34 cellular contexts compared by ENCODE assay signal in the genomic region with DNA sequence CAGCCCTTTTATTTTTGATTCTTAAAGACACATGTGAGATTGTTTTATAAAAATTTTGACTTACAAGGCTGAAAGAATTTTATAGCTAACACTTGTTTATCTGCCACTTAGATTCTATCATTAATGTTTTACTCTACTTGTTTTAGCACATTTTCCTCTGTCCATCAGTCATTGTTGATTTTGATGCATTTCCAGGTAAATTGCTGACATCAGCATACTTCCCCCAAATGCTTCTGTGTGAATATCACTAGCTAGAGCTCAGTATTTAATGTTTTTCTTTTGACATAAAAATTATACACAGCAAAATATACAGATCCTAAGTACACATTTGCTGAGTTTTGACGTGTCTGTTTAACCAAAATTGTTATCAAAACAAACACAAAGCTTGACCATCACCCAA.
"Had no signal": no experiment of that assay in that cellular context is flagged by ENCODE, and none has a peak within 500 bp of the region (broad histone marks: within the 10 kb centered on the region; RNA-seq: fewer than 3 reads in every experiment).

No MANE protein-coding gene starts in this region.

- H3K27ac ChIP-seq: adrenal gland, body of pancreas, epithelial cell of prostate, neural progenitor cell, prostate gland, suprapubic skin, tibial nerve, WERI-Rb-1 had no signal

- H3K27me3 Mint-ChIP-seq: activated CD4-positive, alpha-beta memory T cell treated with anti-CD3 and anti-CD28 coated beads for 36 hours; activated naive CD8-positive, alpha-beta T cell treated with anti-CD3 and anti-CD28 coated beads for 36 hours had no signal

- H3K9me3 Mint-ChIP-seq: activated CD4-positive, alpha-beta memory T cell treated with anti-CD3 and anti-CD28 coated beads for 36 hours; activated CD4-positive, alpha-beta T cell treated with anti-CD3 and anti-CD28 coated beads, Interleukin-2, amount 10 ng/mL, durations not matched to agents 24 days and 14 days; activated naive CD4-positive, alpha-beta T cell treated with anti-CD3 and anti-CD28 coated beads for 36 hours; activated T-helper 1 cell treated with anti-CD3 and anti-CD28 coated beads, Interleukin-12 subunit alpha, Interleukin-12 subunit beta, Interleukin-2, Interleukin-4 antibody, amounts not matched to agents 30 ng/mL and 10 ng/mL and 1 ng/mL, durations not matched to agents 14 hours and 24 hours and 36 hours; natural killer cell; neural progenitor cell; T-helper 1 cell treated with Interleukin-12 subunit alpha and Interleukin-12 subunit beta and Interleukin-4 antibody, amounts not matched to agents 30 μg/mL and 1 μg/mL, for 36 hours had no signal

- H3K36me3 Mint-ChIP-seq: natural killer cell, neural progenitor cell had no signal

- H2AFZ ChIP-seq: neural progenitor cell had no signal

- H3K4me2 ChIP-seq: neural progenitor cell had no signal

- H3K27ac Mint-ChIP-seq: activated CD4-positive, alpha-beta memory T cell treated with anti-CD3 and anti-CD28 coated beads for 36 hours; activated CD4-positive, alpha-beta T cell treated with anti-CD3 and anti-CD28 coated beads, Interleukin-2, amount 10 ng/mL, durations not matched to agents 24 days and 14 days; activated naive CD4-positive, alpha-beta T cell treated with anti-CD3 and anti-CD28 coated beads for 36 hours; activated naive CD8-positive, alpha-beta T cell treated with anti-CD3 and anti-CD28 coated beads for 36 hours; activated T-helper 1 cell treated with anti-CD3 and anti-CD28 coated beads, Interleukin-12 subunit alpha, Interleukin-12 subunit beta, Interleukin-2, Interleukin-4 antibody, amounts not matched to agents 30 ng/mL and 10 ng/mL and 1 ng/mL, durations not matched to agents 14 hours and 24 hours and 36 hours; T-helper 1 cell treated with Interleukin-12 subunit alpha and Interleukin-12 subunit beta and Interleukin-4 antibody, amounts not matched to agents 30 μg/mL and 1 μg/mL, for 36 hours had no signal

- DNase-seq: activated CD4-positive, alpha-beta memory T cell treated with anti-CD3 and anti-CD28 coated beads for 36 hours; activated CD4-positive, alpha-beta T cell treated with anti-CD3 and anti-CD28 coated beads, Interleukin-2, amount 10 ng/mL, durations not matched to agents 24 days and 14 days; activated CD4-positive, CD25-positive, alpha-beta regulatory T cell treated with anti-CD3 and anti-CD28 coated beads, Interleukin-2, amount 50 U/mL, for 72 hours; activated CD8-positive, alpha-beta memory T cell treated with anti-CD3 and anti-CD28 coated beads, Interleukin-2, amount 50 U/mL, for 4 hours; activated effector memory CD4-positive, alpha-beta T cell treated with anti-CD3 and anti-CD28 coated beads, Interleukin-2, amount 50 U/mL, for 16 hours; activated naive CD4-positive, alpha-beta T cell treated with anti-CD3 and anti-CD28 coated beads for 36 hours; activated naive CD8-positive, alpha-beta T cell treated with anti-CD3 and anti-CD28 coated beads for 36 hours; activated T-cell treated with anti-CD3 and anti-CD28 coated beads, Interleukin-2, amount 50 U/mL, for 1 hour; adrenal gland; aorta; body of pancreas; effector CD8-positive, alpha-beta T cell; glutamatergic neuron; islet precursor cell; left ventricle myocardium superior; mammary epithelial cell; natural killer cell; retina; small intestine; stimulated activated CD4-positive, alpha-beta T cell treated with anti-CD3 and anti-CD28 coated beads, Interleukin-1b, Interleukin-23, amount 100 ng/mL, for 48 hours; stimulated activated CD4-positive, alpha-beta T cell treated with anti-CD3 and anti-CD28 coated beads, Interleukin-4, amount 100 ng/mL, for 4 hours; stimulated activated CD8-positive, alpha-beta memory T cell treated with anti-CD3 and anti-CD28 coated beads, Interleukin-4, amount 100 ng/mL, for 48 hours; stimulated activated naive CD4-positive, alpha-beta T cell; SW 1271; T1000; WERI-Rb-1 had no signal

- H3K9ac ChIP-seq: neural progenitor cell had no signal

- H3K4me3 Mint-ChIP-seq: activated CD4-positive, alpha-beta memory T cell treated with anti-CD3 and anti-CD28 coated beads for 36 hours; activated CD4-positive, alpha-beta T cell treated with anti-CD3 and anti-CD28 coated beads, Interleukin-2, amount 10 ng/mL, durations not matched to agents 24 days and 14 days; activated naive CD4-positive, alpha-beta T cell treated with anti-CD3 and anti-CD28 coated beads for 36 hours; activated naive CD8-positive, alpha-beta T cell treated with anti-CD3 and anti-CD28 coated beads for 36 hours; activated T-helper 1 cell treated with anti-CD3 and anti-CD28 coated beads, Interleukin-12 subunit alpha, Interleukin-12 subunit beta, Interleukin-2, Interleukin-4 antibody, amounts not matched to agents 30 ng/mL and 10 ng/mL and 1 ng/mL, durations not matched to agents 14 hours and 24 hours and 36 hours; natural killer cell; neural progenitor cell; T-helper 1 cell treated with Interleukin-12 subunit alpha and Interleukin-12 subunit beta and Interleukin-4 antibody, amounts not matched to agents 30 μg/mL and 1 μg/mL, for 36 hours had no signal

- H3K36me3 ChIP-seq: adrenal gland, neural progenitor cell, prostate gland, sigmoid colon, suprapubic skin, WERI-Rb-1 had no signal

- H3K4me3 ChIP-seq: adrenal gland, body of pancreas, neural progenitor cell, prostate gland, sigmoid colon, suprapubic skin, tibial nerve had no signal

- H3K9me3 ChIP-seq: adrenal gland, body of pancreas, prostate gland, sigmoid colon, suprapubic skin, tibial nerve had no signal

- ATAC-seq: body of pancreas, left ventricle myocardium superior, natural killer cell had no signal

- H3K27me3 ChIP-seq: adrenal gland, body of pancreas, neural progenitor cell, sigmoid colon, suprapubic skin, tibial nerve had no signal
